8 cellular contexts compared by ENCODE assay signal in the genomic region with DNA sequence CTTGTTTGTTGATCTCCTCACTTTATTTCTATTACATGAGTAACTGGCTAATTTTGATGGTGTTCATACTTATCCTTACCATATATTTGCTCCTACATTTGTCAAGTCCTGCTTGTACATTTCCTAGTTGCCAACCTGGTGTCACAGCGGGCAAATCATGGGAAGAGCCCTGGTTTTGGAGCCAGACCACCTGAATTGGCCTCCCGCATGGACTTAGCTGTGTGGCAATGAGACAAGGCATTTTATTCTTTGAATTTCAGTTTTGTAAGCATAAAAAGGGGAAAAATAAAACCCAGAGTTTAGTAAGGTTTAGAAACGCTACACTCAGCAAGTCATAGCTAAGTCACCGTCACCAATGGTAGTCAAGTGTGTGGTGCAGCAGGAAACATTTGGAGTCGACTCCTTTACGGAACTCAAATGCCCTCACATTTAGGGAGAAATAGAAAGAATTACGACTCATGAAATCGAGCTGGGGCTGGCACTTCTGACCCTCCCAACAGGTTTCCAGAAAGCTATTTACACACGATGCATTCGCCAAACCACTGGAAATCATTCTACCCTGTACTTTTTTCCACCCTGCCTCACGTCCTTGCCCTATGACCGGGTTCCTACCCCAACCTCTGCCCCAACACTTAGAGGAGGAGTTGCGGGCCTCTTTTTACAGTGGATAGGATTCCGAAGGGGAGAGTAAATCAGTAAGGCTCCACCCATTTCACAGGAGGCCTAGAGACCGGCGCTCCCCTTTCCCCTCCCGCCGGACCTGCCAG. TPM values are rescaled to one million over a fixed set of nuclear protein-coding genes. Genes with fewer than 3 reads are reported as not detected.
A peak's percentile ranks its signal among the peaks of the same experiment; 100 is the strongest.
DNase-seq lines count a peak whose midpoint lies in the region; TF ChIP-seq lines count a peak whose summit lies in the region.

No MANE protein-coding gene starts in this region.

- TF ChIP-seq POLR2A in esophagus muscularis mucosa (IDR thresholded peaks at IDR 0.05; ENCODE audit: low read depth) (no peak), ovary (IDR thresholded peaks at IDR 0.05) (no peak)

- H3K4me3 ChIP-seq in esophagus muscularis mucosa (peak overlapping the region; percentile 84 to 95 (median 91)), ovary (peak overlapping the region; percentile 79)

- TF ChIP-seq CTCF in RWPE1 (conservative IDR thresholded peaks at IDR 0.05; ENCODE audit: low read depth) (no peak), esophagus muscularis mucosa (IDR thresholded peaks at IDR 0.05) (no peak), ovary (IDR thresholded peaks at IDR 0.05) (no peak)

- 41% methylated on average over 14 of the region's 18 CpGs for WGBS in esophagus muscularis mucosa
- 19 to 26% (median 19%) methylated on average over 16 to 18 of the region's 18 CpGs for WGBS in ovary, 3 donors

- H3K9me3 ChIP-seq in esophagus muscularis mucosa (no peaks in the 10 kb centered on the region), ovary (no peaks in the 10 kb centered on the region)

- TF ChIP-seq EP300 in esophagus muscularis mucosa (IDR thresholded peaks at IDR 0.05) (no peak), ovary (IDR thresholded peaks at IDR 0.05) (no peak)

- no peaks in the 10 kb centered on the region for H3K27me3 ChIP-seq in esophagus muscularis mucosa
- H3K27me3 ChIP-seq in ovary, result no peaks in the 10 kb centered on the region

- POLR2A ChIA-PET in RWPE1 (lab: Yijun Ruan, JAX; ENCODE audit: low non-redundant PET), result interaction anchor here (0.9 kb wide), 1 partner anchor 70 kb away, joined by 3 read pairs; no protein-coding TSS in a partner anchor

- H3K4me1 ChIP-seq in esophagus muscularis mucosa (peaks cover 8 to 25% (median 22%) of the 10 kb centered on the region in 4 donors), ovary (ENCODE audit: insufficient read depth) (peaks cover 2% of the 10 kb centered on the region)

- CTCF ChIA-PET in RWPE1 (lab: Yijun Ruan, JAX), result interaction anchor here (0.5 kb wide), 1 partner anchor 41 kb away, joined by 3 read pairs; no protein-coding TSS in a partner anchor

- H3K36me3 ChIP-seq in esophagus muscularis mucosa (no peaks in the 10 kb centered on the region), ovary (no peaks in the 10 kb centered on the region)

- H3K27ac ChIP-seq in RWPE1, result peak overlapping the region; percentile 97
- H3K27ac ChIP-seq in esophagus muscularis mucosa (replicated peaks in 1 of 4), result peak overlapping the region; percentile 89 to 93 (median 92)
- peak overlapping the region; percentile 87 to 88 for H3K27ac ChIP-seq in ovary

- intact Hi-C loops in esophagus muscularis mucosa (cut with DNase I) (no loop called here), ovary (cut with DNase I) (no loop called here)

- peak; percentile 62 for DNase-seq in activated CD4-positive, alpha-beta T cell treated with anti-CD3 and anti-CD28 coated beads for 48 hours
- no peak for DNase-seq in activated CD4-positive, alpha-beta T cell treated with anti-CD3 and anti-CD28 coated beads for 1 hour
- DNase-seq in RWPE1 (ENCODE audit: low spot score), result no peak
- DNase-seq in esophagus muscularis mucosa (ENCODE audit: extremely low spot score), result no peak
- no peak for DNase-seq in ovary
- DNase-seq in NK-92 treated with Interleukin-12 subunit alpha and Interleukin-12 subunit beta, amount 100 ng/mL, for 24 hours (lab: John Stamatoyannopoulos, UW), result no peak
- no peak for DNase-seq in NCI-H2171 treated with DMSO at 0.1 percent for 48 hours (lab: John Stamatoyannopoulos, UW)
- no peak for DNase-seq in NCI-H146 treated with DMSO at 0.1 percent for 48 hours (lab: John Stamatoyannopoulos, UW; ENCODE audit: unreplicated experiment)

RNA-seq across cellular contexts. Expression of a gene that starts 0.5 kb away (rescaled TPM):
- total RNA-seq in esophagus muscularis mucosa (10 to 100 TPM; 49.4 to 73.9 (median 61.5) TPM), ovary (10 to 100 TPM; 41.2 to 87.3 (median 50.4) TPM)
- polyA plus RNA-seq in ovary, result 100 to 1,000 TPM in 1 of 2 donors, 10 to 100 TPM in 1; 33.5 to 105 TPM
